1 cellular context compared by ENCODE assay signal in the genomic region with DNA sequence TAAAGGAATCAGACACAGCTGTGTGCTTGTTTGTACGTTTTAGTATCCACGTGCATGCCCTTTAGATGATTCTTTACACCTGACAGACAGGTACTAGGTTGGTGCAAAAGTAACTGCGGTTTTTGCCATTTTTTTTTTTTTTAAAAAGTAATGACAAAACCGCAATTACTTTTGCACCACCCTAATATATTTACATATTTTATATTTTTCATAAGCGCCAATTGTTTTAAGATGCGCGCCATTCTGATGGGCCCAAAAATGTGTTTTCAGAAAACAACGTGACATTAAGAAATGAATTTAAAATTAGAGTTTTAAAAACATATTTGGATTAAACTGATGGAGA.
TF ChIP-seq lines count a peak whose summit lies in the region.

No MANE protein-coding gene starts in this region.

TF ChIP-seq in H1, 55 proteins besides CTCF, POLR2A, EP300 and RAD21:
- TF ChIP-seq ASH2L (IDR thresholded peaks at IDR 0.05; ENCODE audit: low read length) = no peak
- TF ChIP-seq RFX5 (IDR thresholded peaks at IDR 0.05; ENCODE audit: borderline replicate concordance, low read depth, low read length) = no peak
- TF ChIP-seq MAFK (IDR thresholded peaks at IDR 0.05; ENCODE audit: low read depth, low read length) = no peak
- no peak for TF ChIP-seq EZH2 (IDR thresholded peaks at IDR 0.05; ENCODE audit: low read depth, low read length, severe bottlenecking)
- TF ChIP-seq SUZ12 (IDR thresholded peaks at IDR 0.05; ENCODE audit: low read length) = no peak
- no peak for TF ChIP-seq PHF8 (conservative IDR thresholded peaks at IDR 0.05; ENCODE audit: low read depth, low read length)
- TF ChIP-seq RNF2 (IDR thresholded peaks at IDR 0.05; ENCODE audit: borderline replicate concordance, low read depth, low read length, missing control alignments, poor library complexity, severe bottlenecking) = no peak
- TF ChIP-seq CBX8 (IDR thresholded peaks at IDR 0.05; ENCODE audit: borderline replicate concordance, low read depth, low read length) = no peak
- TF ChIP-seq, protein P1, sequence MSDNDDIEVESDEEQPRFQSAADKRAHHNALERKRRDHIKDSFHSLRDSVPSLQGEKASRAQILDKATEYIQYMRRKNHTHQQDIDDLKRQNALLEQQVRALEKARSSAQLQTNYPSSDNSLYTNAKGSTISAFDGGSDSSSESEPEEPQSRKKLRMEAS (IDR thresholded peaks at IDR 0.05) = no peak
- TF ChIP-seq, protein P2, sequence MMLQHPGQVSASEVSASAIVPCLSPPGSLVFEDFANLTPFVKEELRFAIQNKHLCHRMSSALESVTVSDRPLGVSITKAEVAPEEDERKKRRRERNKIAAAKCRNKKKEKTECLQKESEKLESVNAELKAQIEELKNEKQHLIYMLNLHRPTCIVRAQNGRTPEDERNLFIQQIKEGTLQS (IDR thresholded peaks at IDR 0.05; ENCODE audit: insufficient read depth, low read depth, low read length) = no peak
- TF ChIP-seq, protein P3, sequence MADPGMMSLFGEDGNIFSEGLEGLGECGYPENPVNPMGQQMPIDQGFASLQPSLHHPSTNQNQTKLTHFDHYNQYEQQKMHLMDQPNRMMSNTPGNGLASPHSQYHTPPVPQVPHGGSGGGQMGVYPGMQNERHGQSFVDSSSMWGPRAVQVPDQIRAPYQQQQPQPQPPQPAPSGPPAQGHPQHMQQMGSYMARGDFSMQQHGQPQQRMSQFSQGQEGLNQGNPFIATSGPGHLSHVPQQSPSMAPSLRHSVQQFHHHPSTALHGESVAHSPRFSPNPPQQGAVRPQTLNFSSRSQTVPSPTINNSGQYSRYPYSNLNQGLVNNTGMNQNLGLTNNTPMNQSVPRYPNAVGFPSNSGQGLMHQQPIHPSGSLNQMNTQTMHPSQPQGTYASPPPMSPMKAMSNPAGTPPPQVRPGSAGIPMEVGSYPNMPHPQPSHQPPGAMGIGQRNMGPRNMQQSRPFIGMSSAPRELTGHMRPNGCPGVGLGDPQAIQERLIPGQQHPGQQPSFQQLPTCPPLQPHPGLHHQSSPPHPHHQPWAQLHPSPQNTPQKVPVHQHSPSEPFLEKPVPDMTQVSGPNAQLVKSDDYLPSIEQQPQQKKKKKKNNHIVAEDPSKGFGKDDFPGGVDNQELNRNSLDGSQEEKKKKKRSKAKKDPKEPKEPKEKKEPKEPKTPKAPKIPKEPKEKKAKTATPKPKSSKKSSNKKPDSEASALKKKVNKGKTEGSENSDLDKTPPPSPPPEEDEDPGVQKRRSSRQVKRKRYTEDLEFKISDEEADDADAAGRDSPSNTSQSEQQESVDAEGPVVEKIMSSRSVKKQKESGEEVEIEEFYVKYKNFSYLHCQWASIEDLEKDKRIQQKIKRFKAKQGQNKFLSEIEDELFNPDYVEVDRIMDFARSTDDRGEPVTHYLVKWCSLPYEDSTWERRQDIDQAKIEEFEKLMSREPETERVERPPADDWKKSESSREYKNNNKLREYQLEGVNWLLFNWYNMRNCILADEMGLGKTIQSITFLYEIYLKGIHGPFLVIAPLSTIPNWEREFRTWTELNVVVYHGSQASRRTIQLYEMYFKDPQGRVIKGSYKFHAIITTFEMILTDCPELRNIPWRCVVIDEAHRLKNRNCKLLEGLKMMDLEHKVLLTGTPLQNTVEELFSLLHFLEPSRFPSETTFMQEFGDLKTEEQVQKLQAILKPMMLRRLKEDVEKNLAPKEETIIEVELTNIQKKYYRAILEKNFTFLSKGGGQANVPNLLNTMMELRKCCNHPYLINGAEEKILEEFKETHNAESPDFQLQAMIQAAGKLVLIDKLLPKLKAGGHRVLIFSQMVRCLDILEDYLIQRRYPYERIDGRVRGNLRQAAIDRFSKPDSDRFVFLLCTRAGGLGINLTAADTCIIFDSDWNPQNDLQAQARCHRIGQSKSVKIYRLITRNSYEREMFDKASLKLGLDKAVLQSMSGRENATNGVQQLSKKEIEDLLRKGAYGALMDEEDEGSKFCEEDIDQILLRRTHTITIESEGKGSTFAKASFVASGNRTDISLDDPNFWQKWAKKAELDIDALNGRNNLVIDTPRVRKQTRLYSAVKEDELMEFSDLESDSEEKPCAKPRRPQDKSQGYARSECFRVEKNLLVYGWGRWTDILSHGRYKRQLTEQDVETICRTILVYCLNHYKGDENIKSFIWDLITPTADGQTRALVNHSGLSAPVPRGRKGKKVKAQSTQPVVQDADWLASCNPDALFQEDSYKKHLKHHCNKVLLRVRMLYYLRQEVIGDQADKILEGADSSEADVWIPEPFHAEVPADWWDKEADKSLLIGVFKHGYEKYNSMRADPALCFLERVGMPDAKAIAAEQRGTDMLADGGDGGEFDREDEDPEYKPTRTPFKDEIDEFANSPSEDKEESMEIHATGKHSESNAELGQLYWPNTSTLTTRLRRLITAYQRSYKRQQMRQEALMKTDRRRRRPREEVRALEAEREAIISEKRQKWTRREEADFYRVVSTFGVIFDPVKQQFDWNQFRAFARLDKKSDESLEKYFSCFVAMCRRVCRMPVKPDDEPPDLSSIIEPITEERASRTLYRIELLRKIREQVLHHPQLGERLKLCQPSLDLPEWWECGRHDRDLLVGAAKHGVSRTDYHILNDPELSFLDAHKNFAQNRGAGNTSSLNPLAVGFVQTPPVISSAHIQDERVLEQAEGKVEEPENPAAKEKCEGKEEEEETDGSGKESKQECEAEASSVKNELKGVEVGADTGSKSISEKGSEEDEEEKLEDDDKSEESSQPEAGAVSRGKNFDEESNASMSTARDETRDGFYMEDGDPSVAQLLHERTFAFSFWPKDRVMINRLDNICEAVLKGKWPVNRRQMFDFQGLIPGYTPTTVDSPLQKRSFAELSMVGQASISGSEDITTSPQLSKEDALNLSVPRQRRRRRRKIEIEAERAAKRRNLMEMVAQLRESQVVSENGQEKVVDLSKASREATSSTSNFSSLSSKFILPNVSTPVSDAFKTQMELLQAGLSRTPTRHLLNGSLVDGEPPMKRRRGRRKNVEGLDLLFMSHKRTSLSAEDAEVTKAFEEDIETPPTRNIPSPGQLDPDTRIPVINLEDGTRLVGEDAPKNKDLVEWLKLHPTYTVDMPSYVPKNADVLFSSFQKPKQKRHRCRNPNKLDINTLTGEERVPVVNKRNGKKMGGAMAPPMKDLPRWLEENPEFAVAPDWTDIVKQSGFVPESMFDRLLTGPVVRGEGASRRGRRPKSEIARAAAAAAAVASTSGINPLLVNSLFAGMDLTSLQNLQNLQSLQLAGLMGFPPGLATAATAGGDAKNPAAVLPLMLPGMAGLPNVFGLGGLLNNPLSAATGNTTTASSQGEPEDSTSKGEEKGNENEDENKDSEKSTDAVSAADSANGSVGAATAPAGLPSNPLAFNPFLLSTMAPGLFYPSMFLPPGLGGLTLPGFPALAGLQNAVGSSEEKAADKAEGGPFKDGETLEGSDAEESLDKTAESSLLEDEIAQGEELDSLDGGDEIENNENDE (IDR thresholded peaks at IDR 0.05; ENCODE audit: insufficient replicate concordance, low read length) = no peak
- TF ChIP-seq TBP (IDR thresholded peaks at IDR 0.05; ENCODE audit: low read depth, low read length) = no peak
- no peak for TF ChIP-seq CREB1 (IDR thresholded peaks at IDR 0.05)
- no peak for TF ChIP-seq BRCA1 (IDR thresholded peaks at IDR 0.05; ENCODE audit: low read depth, low read length)
- TF ChIP-seq, protein P4, sequence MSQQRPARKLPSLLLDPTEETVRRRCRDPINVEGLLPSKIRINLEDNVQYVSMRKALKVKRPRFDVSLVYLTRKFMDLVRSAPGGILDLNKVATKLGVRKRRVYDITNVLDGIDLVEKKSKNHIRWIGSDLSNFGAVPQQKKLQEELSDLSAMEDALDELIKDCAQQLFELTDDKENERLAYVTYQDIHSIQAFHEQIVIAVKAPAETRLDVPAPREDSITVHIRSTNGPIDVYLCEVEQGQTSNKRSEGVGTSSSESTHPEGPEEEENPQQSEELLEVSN (IDR thresholded peaks at IDR 0.05) = no peak
- no peak for TF ChIP-seq JUN (IDR thresholded peaks at IDR 0.05; ENCODE audit: low read depth, low read length)
- no peak for TF ChIP-seq KDM1A (IDR thresholded peaks at IDR 0.05; ENCODE audit: borderline replicate concordance, low read length)
